Comparison of ENCODE assay signal across 9 cellular contexts in genomic region chr7:94276797-94277196, GRCh38.
DNase-seq lines count a peak whose midpoint lies in the region; ATAC-seq and TF ChIP-seq lines count a peak whose summit lies in the region.
"Had no signal": no experiment of that assay in that cellular context is flagged by ENCODE, and none has a peak within 500 bp of the region (broad histone marks: within the 10 kb centered on the region; RNA-seq: fewer than 3 reads in every experiment).

No MANE protein-coding gene starts in this region.

- no peak overlapping the region for H2BK12ac ChIP-seq in mesenchymal stem cell (ENCODE audit: low read length in 2 of 2)

- no peak overlapping the region for H2AK5ac ChIP-seq in mesenchymal stem cell (ENCODE audit: low read length, severe bottlenecking)

- H3K14ac ChIP-seq in mesenchymal stem cell (ENCODE audit: low read length in 2 of 2): no peak overlapping the region

- no peak overlapping the region for H2BK120ac ChIP-seq in mesenchymal stem cell (ENCODE audit: low read depth, low read length)

- no peak overlapping the region for H3K4me2 ChIP-seq in mesenchymal stem cell (ENCODE audit: low read length, poor library complexity, severe bottlenecking)

- 13% methylated on average over 1 of the region's 1 CpG for WGBS in mesenchymal stem cell

- no peak overlapping the region for H2BK5ac ChIP-seq in mesenchymal stem cell (ENCODE audit: low read depth, low read length, poor library complexity, severe bottlenecking)

- DNase-seq in M059J (ENCODE audit: low read depth) (peak; percentile 64), ascending aorta (ENCODE audit: low spot score in 2 of 2) (no peak), mesenchymal stem cell (peak; percentile 52), nephron progenitor cell (no peak), T-helper 17 cell (no peak)

- no peaks in the 10 kb centered on the region for H3K36me3 Mint-ChIP-seq in nephron progenitor cell (ENCODE audit: low read depth)
- no peaks in the 10 kb centered on the region for H3K36me3 Mint-ChIP-seq in T-helper 17 cell (ENCODE audit: low read depth)

- no peak overlapping the region for H3K27ac Mint-ChIP-seq in nephron progenitor cell
- no peak overlapping the region for H3K27ac Mint-ChIP-seq in T-helper 17 cell
- H3K27ac Mint-ChIP-seq: T-helper 1 cell treated with Interleukin-12 subunit alpha and Interleukin-12 subunit beta and Interleukin-4 antibody, amounts not matched to agents 30 μg/mL and 1 μg/mL, for 36 hours had no signal

- no peak overlapping the region for H3K4me3 Mint-ChIP-seq in nephron progenitor cell
- H3K4me3 Mint-ChIP-seq in T-helper 17 cell: no peak overlapping the region
- H3K4me3 Mint-ChIP-seq: T-helper 1 cell treated with Interleukin-12 subunit alpha and Interleukin-12 subunit beta and Interleukin-4 antibody, amounts not matched to agents 30 μg/mL and 1 μg/mL, for 36 hours had no signal

- H3K4me1 ChIP-seq in ascending aorta: no peaks in the 10 kb centered on the region
- H3K4me1 ChIP-seq in mesenchymal stem cell (ENCODE audit: control insufficient read depth, insufficient read depth, low read depth, low read length): no peaks in the 10 kb centered on the region

- no peak overlapping the region for H2AFZ ChIP-seq in mesenchymal stem cell (ENCODE audit: low read depth, low read length)

- ATAC-seq in GM18858 (IDR thresholded peaks at IDR 0.05; ENCODE audit: unreplicated experiment): peak; percentile 52
- ATAC-seq in GM19324 (IDR thresholded peaks at IDR 0.05; ENCODE audit: low FRiP score, unreplicated experiment): no peak
- ATAC-seq in HG03432 (IDR thresholded peaks at IDR 0.05; ENCODE audit: unreplicated experiment): no peak
- ATAC-seq in T-helper 17 cell: no peak

- H4K8ac ChIP-seq in mesenchymal stem cell (ENCODE audit: low read length): no peak overlapping the region

- peak in 2 of 3 experiments; percentile 12 to 42 for TF ChIP-seq CTCF in ascending aorta (IDR thresholded peaks at IDR 0.05)
- no peak for TF ChIP-seq CTCF in nephron progenitor cell (IDR thresholded peaks at IDR 0.05)

- no peak overlapping the region for H3K9ac ChIP-seq in mesenchymal stem cell (ENCODE audit: low read length)

- H3K36me3 ChIP-seq in ascending aorta: no peaks in the 10 kb centered on the region
- H3K36me3 ChIP-seq in mesenchymal stem cell (ENCODE audit: control insufficient read depth in 1 of 2, insufficient read depth in 2 of 2, low read depth in 1 of 2, low read length in 2 of 2): no peaks in the 10 kb centered on the region

- no peak overlapping the region for H2BK15ac ChIP-seq in mesenchymal stem cell (ENCODE audit: low read depth, poor library complexity, severe bottlenecking)

- intact Hi-C loops in ascending aorta (cut with DNase I): loop anchor here (5.0 kb wide), 1 partner anchor 559 kb away; no protein-coding TSS in a partner anchor

- peaks cover 14% of the 10 kb centered on the region for H3K4me1 Mint-ChIP-seq in nephron progenitor cell
- H3K4me1 Mint-ChIP-seq in T-helper 17 cell: no peaks in the 10 kb centered on the region

- H3K4ac ChIP-seq in mesenchymal stem cell (ENCODE audit: low read depth in 1 of 2, low read length in 2 of 2): no peak overlapping the region

- H3K9me3 ChIP-seq in ascending aorta (no peaks in the 10 kb centered on the region), mesenchymal stem cell (ENCODE audit: control insufficient read depth, low read length) (no peaks in the 10 kb centered on the region), T-helper 17 cell (ENCODE audit: control insufficient read depth, low read length, poor library complexity, severe bottlenecking) (no peaks in the 10 kb centered on the region)

- H3K4me3 ChIP-seq in ascending aorta: no peak overlapping the region
- H3K4me3 ChIP-seq in mesenchymal stem cell (ENCODE audit: insufficient read depth in 1 of 2, low read depth in 1 of 2, low read length in 2 of 2): no peak overlapping the region

- H3K27me3 Mint-ChIP-seq in nephron progenitor cell (ENCODE audit: low read depth, poor library complexity) (no peaks in the 10 kb centered on the region), T-helper 17 cell (no peaks in the 10 kb centered on the region)

- no peaks in the 10 kb centered on the region for H3K79me1 ChIP-seq in mesenchymal stem cell (replicated peaks; ENCODE audit: low read length, poor library complexity, severe bottlenecking)

- H3K9me3 Mint-ChIP-seq in nephron progenitor cell: no peaks in the 10 kb centered on the region
- H3K9me3 Mint-ChIP-seq: T-helper 1 cell treated with Interleukin-12 subunit alpha and Interleukin-12 subunit beta and Interleukin-4 antibody, amounts not matched to agents 30 μg/mL and 1 μg/mL, for 36 hours had no signal

- H3K18ac ChIP-seq in mesenchymal stem cell (ENCODE audit: low read depth in 1 of 2, low read length in 2 of 2): no peak overlapping the region

- no peak overlapping the region for H3K23ac ChIP-seq in mesenchymal stem cell (ENCODE audit: low read length in 2 of 2)

- H3K27ac ChIP-seq in ascending aorta (no peak overlapping the region), mesenchymal stem cell (ENCODE audit: low read length, poor library complexity, severe bottlenecking) (no peak overlapping the region)

- H3K27me3 ChIP-seq in ascending aorta (no peaks in the 10 kb centered on the region), mesenchymal stem cell (ENCODE audit: control insufficient read depth in 1 of 2, insufficient read depth in 1 of 2, low read length in 2 of 2) (no peaks in the 10 kb centered on the region)

- no peak overlapping the region for H4K91ac ChIP-seq in mesenchymal stem cell (ENCODE audit: low read length)

Comparison
In these comparisons a context has a peak if more than half of its experiments do, and no peak if none do; other contexts are left out.
1. DNase-seq: peak in M059J (single experiment) and mesenchymal stem cell (single experiment); none in ascending aorta (0 of 2), nephron progenitor cell (single experiment) and T-helper 17 cell (0 of 3).